8 cellular contexts compared by ENCODE assay signal in genomic region chr5:40689442-40689841, GRCh38. TPM values are rescaled to one million over a fixed set of nuclear protein-coding genes. Genes with fewer than 3 reads are reported as not detected.
A peak's percentile ranks its signal among the peaks of the same experiment; 100 is the strongest.
DNase-seq lines count a peak whose midpoint lies in the region; ATAC-seq and TF ChIP-seq lines count a peak whose summit lies in the region.

No MANE protein-coding gene starts in this region.

- H3K27me3 ChIP-seq in lower lobe of right lung (ENCODE audit: low read depth): no peaks in the 10 kb centered on the region
- H3K27me3 ChIP-seq in suprapubic skin: no peaks in the 10 kb centered on the region

- peaks cover 48% of the 10 kb centered on the region for H3K4me1 ChIP-seq in lower lobe of right lung
- peaks cover 58% of the 10 kb centered on the region for H3K4me1 ChIP-seq in suprapubic skin

- peak; percentile 72 for DNase-seq in Caki2 (ENCODE audit: low read depth)
- peak; percentile 19 for DNase-seq in NCI-H2196 (lab: John Stamatoyannopoulos, UW; ENCODE audit: unreplicated experiment)
- peak; percentile 92 for DNase-seq in astrocyte of the hippocampus (ENCODE audit: low read depth, low spot score)
- DNase-seq in lower lobe of right lung: no peak
- no peak for DNase-seq in suprapubic skin (ENCODE audit: low spot score in 2 of 2)
- no peak for DNase-seq in ureter (ENCODE audit: low spot score)

- in situ Hi-C loops in Caki2 (cut with HindIII; ENCODE audit: low pct_unique_long_range_greater_than_20kb, low sequenced_read_pairs): no loop called here

- H3K9me3 ChIP-seq in lower lobe of right lung: no peaks in the 10 kb centered on the region
- H3K9me3 ChIP-seq in suprapubic skin: no peaks in the 10 kb centered on the region

- TF ChIP-seq POLR2A in suprapubic skin (IDR thresholded peaks at IDR 0.05): no peak

- H3K4me3 ChIP-seq in lower lobe of right lung: no peak overlapping the region
- no peak overlapping the region for H3K4me3 ChIP-seq in suprapubic skin

- ATAC-seq in GM21717 (IDR thresholded peaks at IDR 0.05; ENCODE audit: unreplicated experiment) (peak; percentile 70), lower lobe of right lung (peak; percentile 46 to 60), HG02588 (IDR thresholded peaks at IDR 0.05; ENCODE audit: unreplicated experiment) (no peak)

- TF ChIP-seq CTCF in lower lobe of right lung (IDR thresholded peaks at IDR 0.05) (no peak), suprapubic skin (IDR thresholded peaks at IDR 0.05) (no peak)

- H3K36me3 ChIP-seq in lower lobe of right lung: peaks cover 27% of the 10 kb centered on the region
- peaks cover 31% of the 10 kb centered on the region for H3K36me3 ChIP-seq in suprapubic skin

- WGBS in suprapubic skin: 16% methylated on average over 3 of the region's 3 CpGs

- H3K27ac ChIP-seq in lower lobe of right lung: no peak overlapping the region
- no peak overlapping the region for H3K27ac ChIP-seq in suprapubic skin

- TF ChIP-seq EP300 in suprapubic skin (IDR thresholded peaks at IDR 0.05): no peak

- intact Hi-C loops in lower lobe of right lung (cut with DNase I): loop anchor here (5.0 kb wide), 1 partner anchor 742 kb away; no protein-coding TSS in a partner anchor

RNA-seq across cellular contexts. Expression of gene PTGER4, which starts 9.7 kb away (rescaled TPM):
- 3.4 and 7.5 TPM in 2 replicates for total RNA-seq in Caki2 (2014; rRNA removed; shearing (Covaris generic); ENCODE audit: low replicate concordance)
- total RNA-seq in lower lobe of right lung: 29.1 TPM
- 10 to 100 TPM; 18.7 to 44.7 (median 28.8) TPM for total RNA-seq in suprapubic skin
- 10.3 TPM for total RNA-seq in ureter

Comparison
In these comparisons a context has a peak if more than half of its experiments do, and no peak if none do; other contexts are left out.
1. DNase-seq: peak in Caki2 (single experiment), NCI-H2196 (single experiment) and astrocyte of the hippocampus (single experiment); none in lower lobe of right lung (single experiment), suprapubic skin (0 of 2) and ureter (single experiment).